ENCODE assay signal across 2 cellular contexts in the genomic region with DNA sequence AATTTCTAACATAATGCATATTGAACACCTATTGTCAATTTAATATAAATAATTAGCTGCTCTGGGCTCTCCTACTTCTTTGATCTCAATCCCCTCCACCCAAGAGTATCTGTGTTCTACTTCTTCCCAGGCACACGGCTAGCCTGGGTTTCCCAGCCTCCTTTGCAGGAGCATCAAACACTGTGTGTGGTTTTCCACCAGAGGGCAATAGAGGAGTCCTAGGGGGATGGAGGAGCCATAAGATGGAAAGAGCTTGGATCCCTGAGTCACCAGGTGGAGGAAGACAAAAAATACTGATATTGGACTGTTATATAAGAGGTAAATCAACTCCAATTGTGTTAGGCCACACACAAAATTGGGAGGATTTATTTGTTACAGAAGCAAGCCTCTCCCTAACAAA.
TF ChIP-seq lines count a peak whose summit lies in the region.

No MANE protein-coding gene starts in this region.

TF ChIP-seq in A549, 52 proteins besides CTCF, POLR2A, EP300 and RAD21:
- no peak for TF ChIP-seq ATOH8 (CRISPR knock-in tag; IDR thresholded peaks at IDR 0.05; ENCODE audit: low read depth)
- no peak for TF ChIP-seq NPAS2 (CRISPR knock-in tag; IDR thresholded peaks at IDR 0.05; ENCODE audit: borderline replicate concordance)
- TF ChIP-seq PHF8 (IDR thresholded peaks at IDR 0.05; ENCODE audit: borderline replicate concordance, low read depth), result no peak
- TF ChIP-seq FOSB (CRISPR knock-in tag; IDR thresholded peaks at IDR 0.05), result no peak

TF ChIP-seq in H1, 55 proteins besides CTCF, POLR2A, EP300 and RAD21:
- TF ChIP-seq JUND (IDR thresholded peaks at IDR 0.05; ENCODE audit: low read length) (no peak), CHD2 (IDR thresholded peaks at IDR 0.05; ENCODE audit: low read length) (no peak), KDM1A (IDR thresholded peaks at IDR 0.05; ENCODE audit: borderline replicate concordance, low read length) (no peak), POU5F1 (IDR thresholded peaks at IDR 0.05; ENCODE audit: low read depth, low read length) (no peak), JUN (IDR thresholded peaks at IDR 0.05; ENCODE audit: low read depth, low read length) (no peak), SP2 (IDR thresholded peaks at IDR 0.05; ENCODE audit: low read length) (no peak), SAP30 (IDR thresholded peaks at IDR 0.05; ENCODE audit: insufficient read depth, insufficient replicate concordance, low read length) (no peak), RNF2 (IDR thresholded peaks at IDR 0.05; ENCODE audit: borderline replicate concordance, low read depth, low read length, missing control alignments, poor library complexity, severe bottlenecking) (no peak), TCF12 (IDR thresholded peaks at IDR 0.05; ENCODE audit: low read depth, low read length) (no peak), PHF8 (conservative IDR thresholded peaks at IDR 0.05; ENCODE audit: low read depth, low read length) (no peak), GTF2F1 (IDR thresholded peaks at IDR 0.05; ENCODE audit: borderline replicate concordance, low read depth, low read length) (no peak), EGR1 (IDR thresholded peaks at IDR 0.05; ENCODE audit: borderline replicate concordance, low read depth, low read length) (no peak)
- TF ChIP-seq, protein P1, sequence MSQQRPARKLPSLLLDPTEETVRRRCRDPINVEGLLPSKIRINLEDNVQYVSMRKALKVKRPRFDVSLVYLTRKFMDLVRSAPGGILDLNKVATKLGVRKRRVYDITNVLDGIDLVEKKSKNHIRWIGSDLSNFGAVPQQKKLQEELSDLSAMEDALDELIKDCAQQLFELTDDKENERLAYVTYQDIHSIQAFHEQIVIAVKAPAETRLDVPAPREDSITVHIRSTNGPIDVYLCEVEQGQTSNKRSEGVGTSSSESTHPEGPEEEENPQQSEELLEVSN (IDR thresholded peaks at IDR 0.05), result no peak
